ENCODE assay signal across 1 cellular context in genomic region chr11:9672918-9673317, GRCh38.
TF ChIP-seq lines count a peak whose summit lies in the region.

No MANE protein-coding gene starts in this region.

TF ChIP-seq in K562, 482 proteins besides CTCF, POLR2A, EP300 and RAD21 (continued from another document):
- TF ChIP-seq ZNF407 (IDR thresholded peaks at IDR 0.05; ENCODE audit: low read depth) = no peak
